In the genomic region with DNA sequence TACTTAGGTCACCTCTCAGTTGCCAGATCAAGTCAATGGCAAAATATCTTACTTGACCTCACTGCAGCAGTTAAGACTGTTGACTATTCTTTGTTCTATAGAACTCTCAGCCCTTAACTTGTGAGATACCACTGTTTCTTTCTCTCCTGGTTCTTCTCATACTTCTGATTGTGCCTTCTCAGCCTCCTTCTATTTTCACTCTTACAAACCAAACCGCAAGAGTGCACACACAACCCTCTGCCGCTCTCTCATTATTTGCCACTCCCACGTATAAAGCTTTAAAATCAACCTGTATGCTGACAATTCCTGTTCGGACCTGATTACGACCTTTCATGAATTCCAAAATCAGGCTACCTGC, we compare ENCODE assay signal across 12 cellular contexts.
DNase-seq lines count a peak whose midpoint lies in the region; ATAC-seq and TF ChIP-seq lines count a peak whose summit lies in the region.
"Had no signal": no experiment of that assay in that cellular context is flagged by ENCODE, and none has a peak within 500 bp of the region (broad histone marks: within the 10 kb centered on the region; RNA-seq: fewer than 3 reads in every experiment).

No MANE protein-coding gene starts in this region.

- peaks cover 6% of the 10 kb centered on the region for H3K4me1 ChIP-seq in effector memory CD4-positive, alpha-beta T cell (ENCODE audit: control insufficient read depth, insufficient read depth, low read length, poor library complexity, severe bottlenecking)

- CTCF ChIA-PET in GM10248 (lab: Yijun Ruan, JAX), result interaction anchor here (1.5 to 5.1 kb wide), 3 partner anchors 12 to 18 kb away, joined by 3 to 61 read pairs (median 8); no protein-coding TSS in a partner anchor

- in situ Hi-C loops in GM13976 (cut with MboI; ENCODE audit: low sequenced_read_pairs, unreplicated experiment), result no loop called here

- no peaks in the 10 kb centered on the region for H3K9me3 ChIP-seq in KOPT-K1 (ENCODE audit: insufficient read depth, low read length, poor library complexity, severe bottlenecking)
- H3K9me3 ChIP-seq in effector memory CD4-positive, alpha-beta T cell (ENCODE audit: control insufficient read depth, low read length), result no peaks in the 10 kb centered on the region
- H3K9me3 ChIP-seq: left lung had no signal

- peak overlapping the region; percentile 32 for H3K27ac ChIP-seq in KOPT-K1 (ENCODE audit: low read depth, low read length, poor library complexity, severe bottlenecking)
- H3K27ac ChIP-seq in effector memory CD4-positive, alpha-beta T cell (ENCODE audit: insufficient read depth, low read length, poor library complexity, severe bottlenecking), result no peak overlapping the region
- H3K27ac ChIP-seq: left lung had no signal

- peaks cover 82% of the 10 kb centered on the region for H3K36me3 ChIP-seq in KOPT-K1 (ENCODE audit: insufficient read depth, low read length)
- H3K36me3 ChIP-seq in effector memory CD4-positive, alpha-beta T cell (ENCODE audit: control insufficient read depth, insufficient read depth, low read length), result no peaks in the 10 kb centered on the region
- H3K36me3 ChIP-seq: left lung had no signal

- no peak overlapping the region for H3K4me3 ChIP-seq in effector memory CD4-positive, alpha-beta T cell (ENCODE audit: insufficient read depth, low read depth, low read length, poor library complexity, severe bottlenecking)
- H3K4me3 ChIP-seq: left lung had no signal

- DNase-seq in GM10248 (ENCODE audit: extremely low spot score) (peak; percentile 15), GM13976 (ENCODE audit: low spot score) (no peak), HPDE6-E6E7 (ENCODE audit: extremely low spot score) (no peak)
- DNase-seq in effector memory CD4-positive, alpha-beta T cell, result no peak
- DNase-seq: C1 segment of cervical spinal cord, H7, left lung, NCI-H1436 had no signal

- no peaks in the 10 kb centered on the region for H3K27me3 ChIP-seq in effector memory CD4-positive, alpha-beta T cell (replicated peaks; ENCODE audit: control insufficient read depth, insufficient read depth, low read length, poor library complexity, severe bottlenecking)

- POLR2A ChIA-PET in GM10248 (lab: Yijun Ruan, JAX), result no interaction called here

- TF ChIP-seq CTCF in GM10248 (IDR thresholded peaks at IDR 0.05; ENCODE audit: control extremely low read depth, extremely low read depth, low read depth, missing control alignments), result no peak
- TF ChIP-seq CTCF in GM13976 (IDR thresholded peaks at IDR 0.05; ENCODE audit: borderline replicate concordance, control extremely low read depth, extremely low read depth, insufficient read depth, missing control alignments), result no peak

- ATAC-seq in GM19397 (IDR thresholded peaks at IDR 0.05; ENCODE audit: unreplicated experiment) (peak; percentile 26), HG02885 (IDR thresholded peaks at IDR 0.05; ENCODE audit: poor library complexity, unreplicated experiment) (peak; percentile 42)
- ATAC-seq in activated CD4-positive, CD25-positive, alpha-beta regulatory T cell treated with anti-CD3 and anti-CD28 coated beads, Interleukin-2, amount 50 U/mL, for 24 hours, result no peak

Comparison
In these comparisons a context has a peak if more than half of its experiments do, and no peak if none do; other contexts are left out.
1. ATAC-seq: peak in GM19397 (single experiment) and HG02885 (single experiment); none in activated CD4-positive, CD25-positive, alpha-beta regulatory T cell treated with anti-CD3 and anti-CD28 coated beads, Interleukin-2, amount 50 U/mL, for 24 hours (0 of 2).